In genomic region chr2:181916726-181917377, GRCh38 we compare ENCODE assay signal across 1 cellular context.
TF ChIP-seq lines count a peak whose summit lies in the region.

No MANE protein-coding gene starts in this region.

TF ChIP-seq in HCT116, 20 proteins besides CTCF, POLR2A, EP300 and RAD21 (continued from another document):
- TF ChIP-seq TCF7L2 (IDR thresholded peaks at IDR 0.05; ENCODE audit: borderline replicate concordance, extremely low read depth, insufficient read depth, insufficient read length) (no peak), FOSL1 (IDR thresholded peaks at IDR 0.05; ENCODE audit: low read depth) (0 out of 2 replicates have a peak, but pooled peaks have one; percentile 19), SP1 (IDR thresholded peaks at IDR 0.05; ENCODE audit: low read depth) (0 out of 2 replicates have a peak, but pooled peaks have one; percentile 10)
- TF ChIP-seq, protein P1, sequence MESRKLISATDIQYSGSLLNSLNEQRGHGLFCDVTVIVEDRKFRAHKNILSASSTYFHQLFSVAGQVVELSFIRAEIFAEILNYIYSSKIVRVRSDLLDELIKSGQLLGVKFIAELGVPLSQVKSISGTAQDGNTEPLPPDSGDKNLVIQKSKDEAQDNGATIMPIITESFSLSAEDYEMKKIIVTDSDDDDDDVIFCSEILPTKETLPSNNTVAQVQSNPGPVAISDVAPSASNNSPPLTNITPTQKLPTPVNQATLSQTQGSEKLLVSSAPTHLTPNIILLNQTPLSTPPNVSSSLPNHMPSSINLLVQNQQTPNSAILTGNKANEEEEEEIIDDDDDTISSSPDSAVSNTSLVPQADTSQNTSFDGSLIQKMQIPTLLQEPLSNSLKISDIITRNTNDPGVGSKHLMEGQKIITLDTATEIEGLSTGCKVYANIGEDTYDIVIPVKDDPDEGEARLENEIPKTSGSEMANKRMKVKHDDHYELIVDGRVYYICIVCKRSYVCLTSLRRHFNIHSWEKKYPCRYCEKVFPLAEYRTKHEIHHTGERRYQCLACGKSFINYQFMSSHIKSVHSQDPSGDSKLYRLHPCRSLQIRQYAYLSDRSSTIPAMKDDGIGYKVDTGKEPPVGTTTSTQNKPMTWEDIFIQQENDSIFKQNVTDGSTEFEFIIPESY (IDR thresholded peaks at IDR 0.05; ENCODE audit: extremely low read depth, insufficient replicate concordance, low read length): no peak
